ENCODE assay signal across 9 cellular contexts in genomic region chr7:139767561-139767982, GRCh38. TPM values are rescaled to one million over a fixed set of nuclear protein-coding genes. Genes with fewer than 3 reads are reported as not detected.
DNase-seq lines count a peak whose midpoint lies in the region; ATAC-seq, FAIRE-seq and TF ChIP-seq lines count a peak whose summit lies in the region.
"Had no signal": no experiment of that assay in that cellular context is flagged by ENCODE, and none has a peak within 500 bp of the region (broad histone marks: within the 10 kb centered on the region; RNA-seq: fewer than 3 reads in every experiment).

No MANE protein-coding gene starts in this region.

- TF ChIP-seq CTCF in GM12865 (IDR thresholded peaks at IDR 0.05; ENCODE audit: insufficient read depth, low read depth, low read length, missing control alignments) (no peak), HL-60 (IDR thresholded peaks at IDR 0.05; ENCODE audit: insufficient read depth, low read length) (no peak)

- peak overlapping the region; percentile 67 for H3K27ac ChIP-seq in HL-60 (replicated peaks)

- H3K4me3 ChIP-seq in GM12865 (ENCODE audit: low read depth, low read length) (no peak overlapping the region), HL-60 (replicated peaks; ENCODE audit: insufficient read depth, low read length) (no peak overlapping the region)
- H3K4me3 ChIP-seq: right atrium auricular region had no signal

- no peak for TF ChIP-seq POLR2A in H54 (IDR thresholded peaks at IDR 0.05; ENCODE audit: low read depth, low read length)

- ATAC-seq in GM21390 (IDR thresholded peaks at IDR 0.05; ENCODE audit: unreplicated experiment) (peak; percentile 93), left lobe of liver (peak; percentile 7)

- FAIRE-seq in H54 (lab: Jason Lieb, UNC), result no peak

- no peaks in the 10 kb centered on the region for H3K27me3 ChIP-seq in HL-60 (ENCODE audit: insufficient read depth, poor library complexity, severe bottlenecking)
- H3K27me3 ChIP-seq: right atrium auricular region had no signal

- DNase-seq in GM12865 (ENCODE audit: low read depth) (peak; percentile 87), HL-60 (ENCODE audit: low read depth in 1 of 2, low spot score in 1 of 2) (peak in 1 of 2 experiments; percentile 82), left lobe of liver (ENCODE audit: low spot score) (no peak), OCI-M1 (lab: John Stamatoyannopoulos, UW) (no peak), H54 (ENCODE audit: insufficient read length, low spot score) (no peak), amygdala (lab: John Stamatoyannopoulos, UW) (no peak), kidney tubule cell (ENCODE audit: low spot score) (no peak)

RNA-seq across cellular contexts. Expression of gene HIPK2, which starts 10.2 kb away (rescaled TPM):
- total RNA-seq in left lobe of liver, result 63.7 TPM
